8 cellular contexts compared by ENCODE assay signal in genomic region chr2:36785179-36785795, GRCh38.
DNase-seq lines count a peak whose midpoint lies in the region; ATAC-seq and TF ChIP-seq lines count a peak whose summit lies in the region.

No MANE protein-coding gene starts in this region.

- H3K4me2 ChIP-seq in GM23248 (ENCODE audit: unreplicated experiment) (no peak overlapping the region), Loucy (ENCODE audit: low read depth, low read length, poor library complexity, severe bottlenecking) (peak overlapping the region; percentile 13)

- no peaks in the 10 kb centered on the region for H3F3A ChIP-seq in GM23248 (ENCODE audit: insufficient read depth)
- H3F3A ChIP-seq in Loucy (ENCODE audit: low read depth), result no peaks in the 10 kb centered on the region

- 30 to 34% methylated on average over 5 of the region's 5 CpGs for WGBS in GM23248 (ENCODE audit: low coverage in 1 of 2, low lambda C conversion rate in 2 of 2, missing lambda C conversion rate in 2 of 2), 2 experiments
- 36 to 38% methylated on average over 5 of the region's 5 CpGs for WGBS in heart right ventricle, 2 donors

- H3K4me1 ChIP-seq in GM23248 (ENCODE audit: insufficient read depth) (peaks cover 8% of the 10 kb centered on the region; the same call in 1 of the 2 replicates), Loucy (ENCODE audit: insufficient read depth, low read length, poor library complexity, severe bottlenecking) (peaks cover 10% of the 10 kb centered on the region), heart right ventricle (peaks cover 0 to 28% (median 6%) of the 10 kb centered on the region in 9 donors)

- H3K9me3 ChIP-seq in GM23248 (ENCODE audit: low read depth) (no peaks in the 10 kb centered on the region), Loucy (ENCODE audit: insufficient read depth, low read depth, low read length) (no peaks in the 10 kb centered on the region), SK-N-MC (ENCODE audit: low read depth, low read length) (no peaks in the 10 kb centered on the region), heart right ventricle (no peaks in the 10 kb centered on the region)

- H3K4me3 ChIP-seq in GM23248 (no peak overlapping the region), Loucy (ENCODE audit: low read length, poor library complexity, severe bottlenecking) (no peak overlapping the region), SK-N-MC (no peak overlapping the region), heart right ventricle (no peak overlapping the region)

- H3K27ac ChIP-seq in GM23248 (no peak overlapping the region), SK-N-MC (no peak overlapping the region), heart right ventricle (no peak overlapping the region)

- ATAC-seq in heart right ventricle (peak in 6 of 8 donors; percentile 27 to 63 (median 59)), GM21381 (IDR thresholded peaks at IDR 0.05; ENCODE audit: unreplicated experiment) (no peak)

- H2AFZ ChIP-seq in GM23248 (no peak overlapping the region), Loucy (ENCODE audit: low read length) (peak overlapping the region; percentile 31; the same call in 1 of the 2 replicates)

- intact Hi-C loops in heart right ventricle (cut with DNase I), result loop anchor here in 5 of 10 donors (10.0 kb wide), 4 partner anchors 90 to 430 kb away; partner anchors contain the start of genes CRIM1 (in 2 of the 5) and VIT (in 1 of the 5)

- no peaks in the 10 kb centered on the region for H3K9me2 ChIP-seq in GM23248 (ENCODE audit: insufficient read depth)
- no peaks in the 10 kb centered on the region for H3K9me2 ChIP-seq in Loucy (replicated peaks; ENCODE audit: low read depth, low read length)

- in situ Hi-C loops in GM23248 (cut with MboI), result loop anchor here (25.0 kb wide), 1 partner anchor 223 kb away; no protein-coding TSS in a partner anchor

- H3K79me2 ChIP-seq in GM23248 (ENCODE audit: insufficient read depth) (no peaks in the 10 kb centered on the region), Loucy (ENCODE audit: insufficient read depth, low read length) (no peaks in the 10 kb centered on the region)

- TF ChIP-seq CTCF in Loucy (conservative IDR thresholded peaks at IDR 0.05; ENCODE audit: low read length) (peak; percentile 97), heart right ventricle (IDR thresholded peaks at IDR 0.05) (peak; percentile 91 to 97 (median 93))

- H3K36me3 ChIP-seq in GM23248 (ENCODE audit: low read depth), result no peaks in the 10 kb centered on the region
- no peaks in the 10 kb centered on the region for H3K36me3 ChIP-seq in Loucy (ENCODE audit: insufficient read depth, low read length)
- no peaks in the 10 kb centered on the region for H3K36me3 ChIP-seq in SK-N-MC (ENCODE audit: insufficient read depth, low read length)
- H3K36me3 ChIP-seq in heart right ventricle, result peaks cover 0 to 3% (median 0%) of the 10 kb centered on the region in 9 donors

- H4K20me1 ChIP-seq in GM23248 (ENCODE audit: insufficient read depth), result no peaks in the 10 kb centered on the region
- no peaks in the 10 kb centered on the region for H4K20me1 ChIP-seq in Loucy (ENCODE audit: insufficient read depth, low read length, poor library complexity, severe bottlenecking)

- DNase-seq in DMS53 (lab: John Stamatoyannopoulos, UW) (peak; percentile 69), GM23248 (peak; percentile 64), SK-N-MC (ENCODE audit: low read depth, low spot score) (peak; percentile 28), heart right ventricle (peak; percentile 42 to 44), retina (peak; percentile 90)
- peak; percentile 62 for DNase-seq in activated naive CD4-positive, alpha-beta T cell treated with anti-CD3 and anti-CD28 coated beads, Interleukin-2, amount 50 U/mL, for 16 hours

- no peak overlapping the region for H3K9ac ChIP-seq in GM23248
- H3K9ac ChIP-seq in Loucy (ENCODE audit: low read depth, low read length, poor library complexity, severe bottlenecking), result no peak overlapping the region
- H3K9ac ChIP-seq in SK-N-MC (ENCODE audit: insufficient read length), result no peak overlapping the region

- H3K27me3 ChIP-seq in GM23248 (replicated peaks; ENCODE audit: insufficient read depth), result no peaks in the 10 kb centered on the region; the same call in 1 of the 2 replicates
- no peaks in the 10 kb centered on the region for H3K27me3 ChIP-seq in Loucy (ENCODE audit: insufficient read depth, low read length, poor library complexity, severe bottlenecking)
- no peaks in the 10 kb centered on the region for H3K27me3 ChIP-seq in heart right ventricle

Comparison
In these comparisons a context has a peak if more than half of its experiments do, and no peak if none do; other contexts are left out.
1. DNase-seq: peak in every context shown above with its lines; median percentile 90 in retina; 69 in DMS53; 64 in GM23248; 62 in activated naive CD4-positive, alpha-beta T cell treated with anti-CD3 and anti-CD28 coated beads, Interleukin-2, amount 50 U/mL, for 16 hours; 43 in heart right ventricle; 28 in SK-N-MC.